Comparison of ENCODE assay signal across 15 cellular contexts in genomic region chr7:120774481-120774880, GRCh38.
DNase-seq lines count a peak whose midpoint lies in the region; ATAC-seq and TF ChIP-seq lines count a peak whose summit lies in the region.
"Had no signal": no experiment of that assay in that cellular context is flagged by ENCODE, and none has a peak within 500 bp of the region (broad histone marks: within the 10 kb centered on the region; RNA-seq: fewer than 3 reads in every experiment).

No MANE protein-coding gene starts in this region.

- H3K27ac Mint-ChIP-seq in WTC11 = no peak overlapping the region
- H3K27ac Mint-ChIP-seq in T-cell = no peak overlapping the region
- H3K27ac Mint-ChIP-seq: CD4-positive, alpha-beta memory T cell had no signal

- TF ChIP-seq CTCF in WTC11 (IDR thresholded peaks at IDR 0.05) = no peak

- H3K4me1 Mint-ChIP-seq in WTC11 = peaks cover 24% of the 10 kb centered on the region
- H3K4me1 Mint-ChIP-seq in T-cell = no peaks in the 10 kb centered on the region
- H3K4me1 Mint-ChIP-seq: CD4-positive, alpha-beta memory T cell had no signal

- no peaks in the 10 kb centered on the region for H3K4me1 ChIP-seq in SJCRH30
- H3K4me1 ChIP-seq: A549, BE2C had no signal

- DNase-seq in H7 = peak; percentile 19
- DNase-seq in NCI-H69 (lab: John Stamatoyannopoulos, UW) = peak; percentile 82
- DNase-seq in WTC11 (ENCODE audit: low spot score) = no peak
- DNase-seq in iPS-NIHi11 (ENCODE audit: low spot score) = peak; percentile 23
- no peak for DNase-seq in HK-2 (ENCODE audit: unreplicated experiment)
- no peak for DNase-seq in NCI-H2107 treated with DMSO at 0.1 percent for 48 hours (lab: John Stamatoyannopoulos, UW; ENCODE audit: unreplicated experiment)
- DNase-seq in T-cell = no peak
- DNase-seq in SJCRH30 = no peak
- DNase-seq: BE2C; CD4-positive, alpha-beta memory T cell; DND-41; GOT3 had no signal

- H3K27ac ChIP-seq in SJCRH30 = no peak overlapping the region
- H3K27ac ChIP-seq: A549, C4-2B had no signal

- H3K27me3 ChIP-seq in H7 (ENCODE audit: control insufficient read depth, insufficient read depth, low read length) = no peaks in the 10 kb centered on the region
- no peaks in the 10 kb centered on the region for H3K27me3 ChIP-seq in SJCRH30
- H3K27me3 ChIP-seq: BE2C had no signal

- no peaks in the 10 kb centered on the region for H3K36me3 Mint-ChIP-seq in WTC11
- no peaks in the 10 kb centered on the region for H3K36me3 Mint-ChIP-seq in T-cell
- H3K36me3 Mint-ChIP-seq: CD4-positive, alpha-beta memory T cell had no signal

- POLR2A ChIA-PET in WTC11 (lab: Charles Lee) = no interaction called here
- POLR2A ChIA-PET in T-cell (lab: Charles Lee) = no interaction called here

- H3K27me3 Mint-ChIP-seq in WTC11 (ENCODE audit: low read depth) (no peaks in the 10 kb centered on the region), T-cell (no peaks in the 10 kb centered on the region)

- no peak overlapping the region for H3K4me3 Mint-ChIP-seq in WTC11
- no peak overlapping the region for H3K4me3 Mint-ChIP-seq in T-cell
- H3K4me3 Mint-ChIP-seq: CD4-positive, alpha-beta memory T cell had no signal

- no peaks in the 10 kb centered on the region for H3K9me3 ChIP-seq in SJCRH30 (replicated peaks)
- H3K9me3 ChIP-seq: A549, BE2C had no signal

- H3K36me3 ChIP-seq in H7 (replicated peaks; ENCODE audit: control insufficient read depth, insufficient read depth, low read length) (no peaks in the 10 kb centered on the region), SJCRH30 (no peaks in the 10 kb centered on the region)
- H3K36me3 ChIP-seq: BE2C had no signal

- peak; percentile 99 for ATAC-seq in WTC11
- ATAC-seq in T-cell (replicated peaks in 1 of 4) = no peak
- ATAC-seq: A549, HCT116 had no signal

- CTCF ChIA-PET in WTC11 (lab: Charles Lee) = interaction anchor here (1.5 to 3.8 kb wide), 2 partner anchors 10 to 18 kb away, joined by 3 to 14 read pairs; no protein-coding TSS in a partner anchor
- CTCF ChIA-PET in T-cell (lab: Charles Lee) = no interaction called here

- H3K4me3 ChIP-seq in H7 (ENCODE audit: insufficient read depth, low read depth, low read length) (no peak overlapping the region), SJCRH30 (no peak overlapping the region)
- H3K4me3 ChIP-seq: A549 had no signal

- no peaks in the 10 kb centered on the region for H3K9me3 Mint-ChIP-seq in WTC11
- no peaks in the 10 kb centered on the region for H3K9me3 Mint-ChIP-seq in T-cell
- H3K9me3 Mint-ChIP-seq: CD4-positive, alpha-beta memory T cell had no signal

TF ChIP-seq in WTC11, 78 proteins besides CTCF, POLR2A, EP300 and RAD21:
- no peak for TF ChIP-seq NR3C1 (CRISPR knock-in tag; conservative IDR thresholded peaks at IDR 0.05; ENCODE audit: low read depth)
- 0 out of 2 replicates have a peak, but pooled peaks have one; percentile 18 for TF ChIP-seq FOXK1 (CRISPR knock-in tag; IDR thresholded peaks at IDR 0.05)

Comparison
In these comparisons a context has a peak if more than half of its experiments do, and no peak if none do; other contexts are left out.
1. DNase-seq: peak in H7 (single experiment), NCI-H69 (single experiment) and iPS-NIHi11 (single experiment); none in WTC11 (single experiment), HK-2 (single experiment), NCI-H2107 treated with DMSO at 0.1 percent for 48 hours (single experiment), T-cell (0 of 34) and SJCRH30 (0 of 2).